ENCODE assay signal across 23 cellular contexts in genomic region chr4:138555107-138555506, GRCh38.
A peak's percentile ranks its signal among the peaks of the same experiment; 100 is the strongest.
DNase-seq lines count a peak whose midpoint lies in the region; ATAC-seq and TF ChIP-seq lines count a peak whose summit lies in the region.
"Had no signal": no experiment of that assay in that cellular context is flagged by ENCODE, and none has a peak within 500 bp of the region (broad histone marks: within the 10 kb centered on the region; RNA-seq: fewer than 3 reads in every experiment).

No MANE protein-coding gene starts in this region.

- intact Hi-C loops in mucosa of descending colon (cut with DNase I, micrococcal nuclease) = no loop called here

- peaks cover 8% of the 10 kb centered on the region for H3K9me3 Mint-ChIP-seq in WTC11

- no peaks in the 10 kb centered on the region for H3K27me3 Mint-ChIP-seq in WTC11 (ENCODE audit: low read depth)
- H3K27me3 Mint-ChIP-seq: activated naive CD8-positive, alpha-beta T cell treated with anti-CD3 and anti-CD28 coated beads, Interleukin-2, amount 50 U/mL, for 24 hours; central memory CD8-positive, alpha-beta T cell; stimulated activated naive CD8-positive, alpha-beta T cell treated with anti-CD3 and anti-CD28 coated beads, Interleukin-15, amount 100 ng/mL, for 72 hours had no signal

- H3K4me1 ChIP-seq in mucosa of descending colon (ENCODE audit: low read depth) = no peaks in the 10 kb centered on the region
- H3K4me1 ChIP-seq: uterus had no signal

- H3K4me3 Mint-ChIP-seq in WTC11 = no peak overlapping the region
- H3K4me3 Mint-ChIP-seq: activated naive CD8-positive, alpha-beta T cell treated with anti-CD3 and anti-CD28 coated beads, Interleukin-2, amount 50 U/mL, for 24 hours; CD8-positive, alpha-beta T cell; central memory CD8-positive, alpha-beta T cell; stimulated activated naive CD8-positive, alpha-beta T cell treated with anti-CD3 and anti-CD28 coated beads, Interleukin-15, amount 100 ng/mL, for 72 hours had no signal

- CTCF ChIA-PET in WTC11 (lab: Charles Lee) = interaction anchor here (0.6 to 1.8 kb wide), 21 partner anchors 9 to 735 kb away, joined by 3 to 13 read pairs (median 4); no protein-coding TSS in a partner anchor

- peaks cover 3% of the 10 kb centered on the region; the same call in 1 of the 2 replicates for H3K36me3 Mint-ChIP-seq in WTC11
- H3K36me3 Mint-ChIP-seq: CD8-positive, alpha-beta T cell had no signal

- no peak for TF ChIP-seq CTCF in WTC11 (IDR thresholded peaks at IDR 0.05)
- peak; percentile 24 for TF ChIP-seq CTCF in retinal pigment epithelial cell (conservative IDR thresholded peaks at IDR 0.05; ENCODE audit: low read depth, low read length)
- no peak for TF ChIP-seq CTCF in mucosa of descending colon (IDR thresholded peaks at IDR 0.05)

- no peaks in the 10 kb centered on the region for H3K36me3 ChIP-seq in mucosa of descending colon (ENCODE audit: low read depth)
- H3K36me3 ChIP-seq: uterus had no signal

- DNase-seq in NCI-H146 (lab: John Stamatoyannopoulos, UW) = peak; percentile 39
- DNase-seq in NCI-H146 treated with DMSO at 0.1 percent for 48 hours (lab: John Stamatoyannopoulos, UW; ENCODE audit: unreplicated experiment) = no peak
- no peak for DNase-seq in WTC11 (ENCODE audit: low spot score)
- DNase-seq in retinal pigment epithelial cell (ENCODE audit: low read depth) = no peak
- no peak for DNase-seq in mucosa of descending colon
- DNase-seq in NCI-H446 treated with DMSO at 0.1 percent for 48 hours (lab: John Stamatoyannopoulos, UW) = no peak
- no peak for DNase-seq in KBM-7
- DNase-seq: 8988T; activated CD4-positive, alpha-beta T cell treated with anti-CD3 and anti-CD28 coated beads for 48 hours; activated gamma-delta T cell treated with Interleukin-2 at 50 U/mL for 16 hours; activated naive CD8-positive, alpha-beta T cell treated with anti-CD3 and anti-CD28 coated beads, Interleukin-2, amount 50 U/mL, for 24 hours; activated T-cell treated with anti-CD3 and anti-CD28 coated beads, Interleukin-2, amount 50 U/mL, for 1 hour; CD8-positive, alpha-beta T cell; DMS153; hypothalamus; NCI-H187; nucleus accumbens; stimulated activated naive CD8-positive, alpha-beta T cell treated with anti-CD3 and anti-CD28 coated beads, Interleukin-15, amount 100 ng/mL, for 72 hours; uterus had no signal

- ATAC-seq in HG03354 (IDR thresholded peaks at IDR 0.05; ENCODE audit: poor library complexity, severe bottlenecking, unreplicated experiment) (peak; percentile 8), WTC11 (peak; percentile 81), mucosa of descending colon (no peak)
- ATAC-seq: CD8-positive, alpha-beta T cell; left lobe of liver; stimulated activated naive CD8-positive, alpha-beta T cell treated with anti-CD3 and anti-CD28 coated beads, Interleukin-15, amount 100 ng/mL, for 72 hours had no signal

- no peak overlapping the region for H3K4me3 ChIP-seq in retinal pigment epithelial cell (ENCODE audit: low read length)
- no peak overlapping the region for H3K4me3 ChIP-seq in mucosa of descending colon
- H3K4me3 ChIP-seq: skin epidermis, uterus had no signal

- peaks cover 11% of the 10 kb centered on the region for H3K4me1 Mint-ChIP-seq in WTC11
- H3K4me1 Mint-ChIP-seq: activated naive CD8-positive, alpha-beta T cell treated with anti-CD3 and anti-CD28 coated beads, Interleukin-2, amount 50 U/mL, for 24 hours; central memory CD8-positive, alpha-beta T cell; stimulated activated naive CD8-positive, alpha-beta T cell treated with anti-CD3 and anti-CD28 coated beads, Interleukin-15, amount 100 ng/mL, for 72 hours had no signal

- H3K9me3 ChIP-seq in mucosa of descending colon = peaks cover 2% of the 10 kb centered on the region
- H3K9me3 ChIP-seq: uterus had no signal

- in situ Hi-C loops in KBM-7 (cut with MboI; ENCODE audit: low pct_unique_long_range_greater_than_20kb, low sequenced_read_pairs) = no loop called here

- POLR2A ChIA-PET in WTC11 (lab: Charles Lee) = no interaction called here

- H3K27ac Mint-ChIP-seq in WTC11 = no peak overlapping the region
- H3K27ac Mint-ChIP-seq: activated naive CD8-positive, alpha-beta T cell treated with anti-CD3 and anti-CD28 coated beads, Interleukin-2, amount 50 U/mL, for 24 hours; CD8-positive, alpha-beta T cell; stimulated activated naive CD8-positive, alpha-beta T cell treated with anti-CD3 and anti-CD28 coated beads, Interleukin-15, amount 100 ng/mL, for 72 hours had no signal

TF ChIP-seq in WTC11, 78 proteins besides CTCF, POLR2A, EP300 and RAD21:
- TF ChIP-seq CREB1 (CRISPR knock-in tag; IDR thresholded peaks at IDR 0.05) = no peak
- TF ChIP-seq SP1 (CRISPR knock-in tag; conservative IDR thresholded peaks at IDR 0.05) = no peak
- no peak for TF ChIP-seq CBFB (CRISPR knock-in tag; IDR thresholded peaks at IDR 0.05; ENCODE audit: low read depth)
- TF ChIP-seq, protein P1, sequence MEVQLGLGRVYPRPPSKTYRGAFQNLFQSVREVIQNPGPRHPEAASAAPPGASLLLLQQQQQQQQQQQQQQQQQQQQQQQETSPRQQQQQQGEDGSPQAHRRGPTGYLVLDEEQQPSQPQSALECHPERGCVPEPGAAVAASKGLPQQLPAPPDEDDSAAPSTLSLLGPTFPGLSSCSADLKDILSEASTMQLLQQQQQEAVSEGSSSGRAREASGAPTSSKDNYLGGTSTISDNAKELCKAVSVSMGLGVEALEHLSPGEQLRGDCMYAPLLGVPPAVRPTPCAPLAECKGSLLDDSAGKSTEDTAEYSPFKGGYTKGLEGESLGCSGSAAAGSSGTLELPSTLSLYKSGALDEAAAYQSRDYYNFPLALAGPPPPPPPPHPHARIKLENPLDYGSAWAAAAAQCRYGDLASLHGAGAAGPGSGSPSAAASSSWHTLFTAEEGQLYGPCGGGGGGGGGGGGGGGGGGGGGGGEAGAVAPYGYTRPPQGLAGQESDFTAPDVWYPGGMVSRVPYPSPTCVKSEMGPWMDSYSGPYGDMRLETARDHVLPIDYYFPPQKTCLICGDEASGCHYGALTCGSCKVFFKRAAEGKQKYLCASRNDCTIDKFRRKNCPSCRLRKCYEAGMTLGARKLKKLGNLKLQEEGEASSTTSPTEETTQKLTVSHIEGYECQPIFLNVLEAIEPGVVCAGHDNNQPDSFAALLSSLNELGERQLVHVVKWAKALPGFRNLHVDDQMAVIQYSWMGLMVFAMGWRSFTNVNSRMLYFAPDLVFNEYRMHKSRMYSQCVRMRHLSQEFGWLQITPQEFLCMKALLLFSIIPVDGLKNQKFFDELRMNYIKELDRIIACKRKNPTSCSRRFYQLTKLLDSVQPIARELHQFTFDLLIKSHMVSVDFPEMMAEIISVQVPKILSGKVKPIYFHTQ (CRISPR knock-in tag; IDR thresholded peaks at IDR 0.05) = no peak
